Comparison of ENCODE assay signal across 18 cellular contexts in the genomic region with DNA sequence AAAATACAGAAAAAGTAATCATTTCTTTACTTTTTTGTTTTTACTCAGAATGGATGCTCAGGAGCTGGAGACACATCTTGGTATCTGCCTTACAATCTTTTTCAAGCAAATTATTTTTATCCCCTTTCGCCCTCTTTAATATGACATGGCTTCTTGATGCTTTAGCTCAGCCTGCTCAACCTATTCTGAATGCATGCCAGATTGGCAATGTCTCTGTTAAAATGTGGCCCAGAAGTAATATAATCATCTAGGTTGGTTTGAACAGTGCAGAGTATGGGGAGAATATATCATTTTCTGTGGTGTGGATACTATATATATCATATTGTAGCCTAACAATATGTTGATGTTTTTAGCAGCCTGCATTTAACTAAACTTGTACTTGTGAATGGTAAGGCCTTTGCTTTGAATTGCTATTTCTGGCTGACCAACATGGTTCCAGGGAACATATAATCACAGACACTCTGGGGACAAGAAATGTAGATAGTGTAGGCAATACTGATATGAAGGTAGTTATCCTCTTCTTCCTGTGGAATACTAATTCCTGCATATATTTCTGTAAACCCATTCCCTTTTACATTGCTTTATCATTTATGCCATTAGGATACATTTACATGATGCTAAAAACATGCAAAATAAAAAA.
"Had no signal": no experiment of that assay in that cellular context is flagged by ENCODE, and none has a peak within 500 bp of the region (broad histone marks: within the 10 kb centered on the region; RNA-seq: fewer than 3 reads in every experiment).

No MANE protein-coding gene starts in this region.

- H3K4me3 ChIP-seq: colonic mucosa, hepatocyte, mucosa of descending colon, ovary, right atrium auricular region had no signal

- FAIRE-seq: endothelial cell of umbilical vein, small intestine had no signal

- H3K27me3 ChIP-seq: colonic mucosa, foreskin keratinocyte, hepatocyte, ovary, right atrium auricular region had no signal

- H3K36me3 ChIP-seq: colonic mucosa, ovary, right atrium auricular region had no signal

- ATAC-seq: foreskin keratinocyte; left colon; mucosa of descending colon; naive thymus-derived CD8-positive, alpha-beta T cell had no signal

- DNase-seq: colonic mucosa; dermis blood vessel endothelial cell; effector CD4-positive, alpha-beta T cell; endodermal cell; erythroblast; foreskin keratinocyte; left colon; mammary epithelial cell; mucosa of descending colon; naive thymus-derived CD8-positive, alpha-beta T cell; nucleus accumbens; ovary; small intestine; stimulated activated CD4-positive, alpha-beta T cell treated with anti-CD3 and anti-CD28 coated beads, Interleukin-2, amount 100 ng/mL, for 48 hours; stimulated activated naive CD4-positive, alpha-beta T cell treated with Interleukin-2 at 50 U/mL for 16 hours had no signal

- H3K9me3 ChIP-seq: colonic mucosa, mucosa of descending colon, ovary, right atrium auricular region had no signal

- H3K4me1 ChIP-seq: colonic mucosa, foreskin keratinocyte, right atrium auricular region had no signal

- H3K27ac ChIP-seq: colonic mucosa, foreskin keratinocyte, hepatocyte, ovary, right atrium auricular region had no signal
